Comparison of ENCODE assay signal across 7 cellular contexts in genomic region chr3:186821429-186822367, GRCh38. TPM values are rescaled to one million over a fixed set of nuclear protein-coding genes. Genes with fewer than 3 reads are reported as not detected.
DNase-seq lines count a peak whose midpoint lies in the region; ATAC-seq and TF ChIP-seq lines count a peak whose summit lies in the region.

No MANE protein-coding gene starts in this region.

- H3K4me1 ChIP-seq in SK-N-SH (ENCODE audit: control insufficient read depth in 1 of 2, insufficient read depth in 2 of 2, low read depth in 1 of 2, low read length in 1 of 2) = no peaks in the 10 kb centered on the region; a peak in 1 of 4 replicates

- peaks cover 13% of the 10 kb centered on the region for H3F3A ChIP-seq in SK-N-SH (replicated peaks; ENCODE audit: insufficient read depth)

- ATAC-seq in GM19351 (IDR thresholded peaks at IDR 0.05; ENCODE audit: unreplicated experiment) = no peak

- H3K27me3 ChIP-seq in MG63 (no peaks in the 10 kb centered on the region), SK-N-SH (ENCODE audit: insufficient read depth) (no peaks in the 10 kb centered on the region)

- H2AFZ ChIP-seq in SK-N-SH (ENCODE audit: low read depth) = peak overlapping the region; percentile 85; the same call in 1 of the 2 replicates

- CTCF ChIA-PET in SK-N-SH (lab: Yijun Ruan, JAX) = interaction anchor here (0.5 to 9.2 kb wide), 49 partner anchors 8 to 1161 kb away, joined by 3 to 119 read pairs (median 3); partner anchors contain the start of genes AHSG, DNAJB11, EIF4A2 and RFC4

- H3K79me2 ChIP-seq in SK-N-SH (ENCODE audit: insufficient read depth) = no peaks in the 10 kb centered on the region

- H3K9me2 ChIP-seq in SK-N-SH = no peaks in the 10 kb centered on the region

- no peaks in the 10 kb centered on the region for H4K20me1 ChIP-seq in SK-N-SH (ENCODE audit: insufficient read depth)

- no peak for TF ChIP-seq EP300 in SK-N-SH (IDR thresholded peaks at IDR 0.05; ENCODE audit: borderline replicate concordance in 1 of 2, low read depth in 1 of 2, low read length in 1 of 2)

- no peak overlapping the region; the same call in 1 of the 2 replicates for H3K9ac ChIP-seq in SK-N-SH

- peak overlapping the region; percentile 14 for H3K4me3 ChIP-seq in MG63
- peak overlapping the region in 1 of 2 experiments; percentile 25; a peak in 1 of 4 replicates for H3K4me3 ChIP-seq in SK-N-SH (ENCODE audit: low read depth in 2 of 2, low read length in 1 of 2)
- peak overlapping the region; percentile 33 for H3K4me3 ChIP-seq in fibroblast of pulmonary artery (replicated peaks; ENCODE audit: low read depth, low read length)

- peak overlapping the region in 1 of 2 experiments; percentile 45; a peak in 2 of 4 replicates for H3K27ac ChIP-seq in SK-N-SH (ENCODE audit: low read depth in 2 of 2, low read length in 1 of 2)

- POLR2A ChIA-PET in SK-N-SH (lab: Yijun Ruan, JAX) = interaction anchor here (1.5 kb wide), 1 partner anchor 38 kb away, joined by 6 read pairs; the partner anchor contains the start of gene EIF4A2

- H3K9me3 ChIP-seq in MG63 (no peaks in the 10 kb centered on the region), SK-N-SH (no peaks in the 10 kb centered on the region)

- TF ChIP-seq CTCF in SK-N-SH (IDR thresholded peaks at IDR 0.05) (peak; percentile 80), fibroblast of pulmonary artery (IDR thresholded peaks at IDR 0.05; ENCODE audit: low read length, missing control alignments) (peak; percentile 72)

- 40% methylated on average over 10 of the region's 10 CpGs for WGBS in SK-N-SH (ENCODE audit: low lambda C conversion rate)

- DNase-seq in GM03348 (ENCODE audit: low spot score) (peak; percentile 68), MG63 (peak; percentile 74), SK-N-SH (peak; percentile 54), fibroblast of pulmonary artery (ENCODE audit: low read depth) (peak; percentile 81), pulmonary artery endothelial cell (ENCODE audit: low read depth, low spot score) (peak; percentile 19), GM19240 (ENCODE audit: insufficient read length, low spot score) (no peak)

- no peaks in the 10 kb centered on the region for H3K36me3 ChIP-seq in MG63
- no peaks in the 10 kb centered on the region for H3K36me3 ChIP-seq in SK-N-SH (replicated peaks in 1 of 2; ENCODE audit: control insufficient read depth in 1 of 2, insufficient read depth in 2 of 2, low read length in 1 of 2)

- peak overlapping the region; percentile 36 for H3K4me2 ChIP-seq in SK-N-SH

- peak; percentile 80 for TF ChIP-seq RAD21 in SK-N-SH (IDR thresholded peaks at IDR 0.05; ENCODE audit: low read length)

TF ChIP-seq in SK-N-SH, 30 proteins besides CTCF, POLR2A, EP300 and RAD21:
- TF ChIP-seq ELF1 (IDR thresholded peaks at IDR 0.05) = no peak
- TF ChIP-seq SMC3 (IDR thresholded peaks at IDR 0.05; ENCODE audit: low read depth, low read length) = peak; percentile 46
- TF ChIP-seq MXI1 (IDR thresholded peaks at IDR 0.05; ENCODE audit: low read depth, low read length) = no peak
- no peak for TF ChIP-seq FOXJ3 (CRISPR knock-in tag; IDR thresholded peaks at IDR 0.05)
- peak; percentile 9; the same call in 1 of the 2 replicates for TF ChIP-seq FOSL2 (IDR thresholded peaks at IDR 0.05; ENCODE audit: borderline replicate concordance, low read depth)
- TF ChIP-seq YY1 (IDR thresholded peaks at IDR 0.05; ENCODE audit: low read depth) = peak; percentile 67; the same call in 1 of the 2 replicates
- no peak; the same call in 1 of the 2 replicates for TF ChIP-seq NFIC (IDR thresholded peaks at IDR 0.05; ENCODE audit: borderline replicate concordance)

RNA-seq across cellular contexts. Expression of gene RFC4, which starts 15.4 kb away (rescaled TPM):
- total RNA-seq in MG63 (2014; rRNA removed; shearing (Covaris generic); ENCODE audit: low replicate concordance) = 51.6 and 65.3 TPM in 2 replicates
- polyA plus RNA-seq in SK-N-SH (2012; rRNA removed) = 10.7 and 13.1 TPM in 2 replicates
- 16.7 and 19.9 TPM in 2 replicates for polyA plus RNA-seq in SK-N-SH (2012; cell fraction: cytosol; rRNA removed)
- polyA plus RNA-seq in SK-N-SH (2012; cell fraction: nucleus; rRNA removed) = 15.7 and 19.7 TPM in 2 replicates
- total RNA-seq in pulmonary artery endothelial cell = 26.0 and 36.9 TPM in 2 replicates

RNA-seq across cellular contexts. Expression of gene ADIPOQ, which starts 20.8 kb away (rescaled TPM):
- not detected in 2 replicates for total RNA-seq in MG63 (2014; rRNA removed; shearing (Covaris generic); ENCODE audit: low replicate concordance)
- not detected in 2 replicates for polyA plus RNA-seq in SK-N-SH (2012; rRNA removed)
- polyA plus RNA-seq in SK-N-SH (2012; cell fraction: cytosol; rRNA removed) = not detected in 2 replicates
- not detected in 2 replicates for polyA plus RNA-seq in SK-N-SH (2012; cell fraction: nucleus; rRNA removed)
- total RNA-seq in pulmonary artery endothelial cell = not detected in 2 replicates

RNA-seq across cellular contexts. Expression of gene EIF4A2, which starts 38.3 kb away (rescaled TPM):
- 340 and 530 TPM in 2 replicates for total RNA-seq in MG63 (2014; rRNA removed; shearing (Covaris generic); ENCODE audit: low replicate concordance)
- 270 and 410 TPM in 2 replicates for polyA plus RNA-seq in SK-N-SH (2012; rRNA removed)
- polyA plus RNA-seq in SK-N-SH (2012; cell fraction: cytosol; rRNA removed) = 377 and 483 TPM in 2 replicates
- 226 and 617 TPM in 2 replicates for polyA plus RNA-seq in SK-N-SH (2012; cell fraction: nucleus; rRNA removed)
- total RNA-seq in pulmonary artery endothelial cell = 470 and 740 TPM in 2 replicates
